In genomic region chr1:21325731-21326387, GRCh38 we compare ENCODE assay signal across 7 cellular contexts. TPM values are rescaled to one million over a fixed set of nuclear protein-coding genes. Genes with fewer than 3 reads are reported as not detected.
DNase-seq lines count a peak whose midpoint lies in the region; ATAC-seq and TF ChIP-seq lines count a peak whose summit lies in the region.

No MANE protein-coding gene starts in this region.

- H3K79me2 ChIP-seq in OCI-LY1 (ENCODE audit: insufficient read depth, low read length) (no peaks in the 10 kb centered on the region), mesendoderm (ENCODE audit: control insufficient read depth, insufficient read depth, low read length) (no peaks in the 10 kb centered on the region)

- H3K4me3 ChIP-seq in OCI-LY1 (ENCODE audit: low read depth, low read length, poor library complexity, severe bottlenecking) = no peak overlapping the region
- no peak overlapping the region for H3K4me3 ChIP-seq in mesendoderm (ENCODE audit: low read length)

- DNase-seq in mesendoderm (no peak), NCI-H2107 (lab: John Stamatoyannopoulos, UW) (no peak)

- H3K56ac ChIP-seq in mesendoderm (ENCODE audit: low read length) = peak overlapping the region; percentile 68

- H3K27ac ChIP-seq in OCI-LY1 (ENCODE audit: low read depth, low read length, poor library complexity, severe bottlenecking) = peak overlapping the region; percentile 86
- peak overlapping the region; percentile 6 for H3K27ac ChIP-seq in mesendoderm (ENCODE audit: low read depth, low read length)
- peak overlapping the region; percentile 71 for H3K27ac ChIP-seq in temporal lobe (ENCODE audit: low read depth, low read length)

- H3K36me3 ChIP-seq in OCI-LY1 (ENCODE audit: insufficient read depth, low read length) (peaks cover 4% of the 10 kb centered on the region), mesendoderm (ENCODE audit: control insufficient read depth, insufficient read depth, low read length) (no peaks in the 10 kb centered on the region)

- peaks cover 65% of the 10 kb centered on the region for H3K4me1 Mint-ChIP-seq in brain

- H4K8ac ChIP-seq in mesendoderm (ENCODE audit: low read depth, low read length) = no peak overlapping the region

- no peaks in the 10 kb centered on the region for H3K36me3 Mint-ChIP-seq in brain

- H4K20me1 ChIP-seq in OCI-LY1 (ENCODE audit: insufficient read depth, low read length) = no peaks in the 10 kb centered on the region

- no peak for ATAC-seq in HG03108 (IDR thresholded peaks at IDR 0.05; ENCODE audit: unreplicated experiment)
- ATAC-seq in HG02610 (IDR thresholded peaks at IDR 0.05; ENCODE audit: unreplicated experiment) = no peak

- H4K5ac ChIP-seq in mesendoderm (ENCODE audit: low read length) = no peak overlapping the region

- H3K4me1 ChIP-seq in OCI-LY1 (ENCODE audit: insufficient read depth, low read length, severe bottlenecking) (peaks cover 72% of the 10 kb centered on the region), mesendoderm (ENCODE audit: control insufficient read depth, low read depth, low read length) (peaks cover 33% of the 10 kb centered on the region)

- peak overlapping the region; percentile 78 to 98 (median 92) for H3K27ac Mint-ChIP-seq in brain

- H3K79me1 ChIP-seq in mesendoderm (ENCODE audit: low read length) = peaks cover 9% of the 10 kb centered on the region

- H2BK120ac ChIP-seq in mesendoderm (ENCODE audit: low read depth, low read length) = peak overlapping the region; percentile 17

- H3K27me3 ChIP-seq in OCI-LY1 (ENCODE audit: insufficient read depth, low read length) (no peaks in the 10 kb centered on the region), mesendoderm (ENCODE audit: insufficient read depth, low read length, poor library complexity) (no peaks in the 10 kb centered on the region)

- H3F3A ChIP-seq in OCI-LY1 (ENCODE audit: insufficient read depth, low read length) = no peaks in the 10 kb centered on the region

- peak overlapping the region; percentile 9 for H3K18ac ChIP-seq in mesendoderm (ENCODE audit: low read length)

- WGBS in mesendoderm (ENCODE audit: extremely low coverage, insufficient coverage, low lambda C conversion rate) = no CpG with 5 or more reads among the region's 19 CpGs

- peaks cover 0 to 4% (median 0%) of the 10 kb centered on the region in 5 experiments for H3K9me3 Mint-ChIP-seq in brain

- no peak overlapping the region for H2BK15ac ChIP-seq in mesendoderm (replicated peaks; ENCODE audit: low read depth)

- no peak overlapping the region for H3K4me3 Mint-ChIP-seq in brain

- no peak overlapping the region for H2AFZ ChIP-seq in OCI-LY1 (ENCODE audit: low read length)

- peak overlapping the region; percentile 7; the same call in 1 of the 2 replicates for H3K9ac ChIP-seq in OCI-LY1 (ENCODE audit: low read length)
- peak overlapping the region; percentile 19 for H3K9ac ChIP-seq in mesendoderm (ENCODE audit: low read length)

- no peaks in the 10 kb centered on the region for H3K27me3 Mint-ChIP-seq in brain

- no peaks in the 10 kb centered on the region for H3K9me2 ChIP-seq in OCI-LY1 (ENCODE audit: low read depth, low read length)

- H3K4me2 ChIP-seq in OCI-LY1 (ENCODE audit: low read length) = peak overlapping the region; percentile 47; the same call in 1 of the 2 replicates
- no peak overlapping the region for H3K4me2 ChIP-seq in mesendoderm (ENCODE audit: low read length)

- no peaks in the 10 kb centered on the region for H3K9me3 ChIP-seq in OCI-LY1 (ENCODE audit: low read length)

- peak overlapping the region; percentile 22 for H2BK5ac ChIP-seq in mesendoderm (ENCODE audit: low read length)

- peak overlapping the region; percentile 43 for H2AK5ac ChIP-seq in mesendoderm (ENCODE audit: low read length)

- peak overlapping the region; percentile 71 for H3K23ac ChIP-seq in mesendoderm (ENCODE audit: low read length)

- TF ChIP-seq CTCF in OCI-LY1 (IDR thresholded peaks at IDR 0.05; ENCODE audit: low read length) (no peak), brain (conservative IDR thresholded peaks at IDR 0.05) (no peak)

- peak overlapping the region; percentile 58 for H3K4ac ChIP-seq in mesendoderm (ENCODE audit: low read depth, low read length)

RNA-seq across cellular contexts. Expression of gene ECE1, which starts 35.6 kb away (rescaled TPM):
- 70.1 TPM for polyA plus RNA-seq in brain (ENCODE audit: insufficient read depth, low read depth, low replicate concordance)
- 19.2 TPM for polyA plus RNA-seq in mesendoderm (2013, experiment 1 of 2)
- 19.4 TPM for polyA plus RNA-seq in mesendoderm (2013, experiment 2 of 2)
- 9.8 TPM for total RNA-seq in temporal lobe

Comparison
In these comparisons a context has a peak if more than half of its experiments do, and no peak if none do; other contexts are left out.
1. H3K27ac ChIP-seq: peak in every context shown above with its lines; median percentile 86 in OCI-LY1; 71 in temporal lobe; 6 in mesendoderm.